In genomic region chr15:40793216-40793989, GRCh38 we compare ENCODE assay signal across 1 cellular context.
TF ChIP-seq lines count a peak whose summit lies in the region.

No MANE protein-coding gene starts in this region.

TF ChIP-seq in HepG2, 621 proteins besides CTCF, POLR2A, EP300 and RAD21 (continued from another document and continues in another):
- no peak for TF ChIP-seq ZZZ3 (CRISPR knock-in tag; IDR thresholded peaks at IDR 0.05; ENCODE audit: borderline replicate concordance)
- no peak for TF ChIP-seq WIZ (CRISPR knock-in tag; IDR thresholded peaks at IDR 0.05)
- TF ChIP-seq RARA (CRISPR knock-in tag; IDR thresholded peaks at IDR 0.05), result peak; percentile 85
- no peak; the same call in none of the 2 replicates for TF ChIP-seq DRAP1 (CRISPR knock-in tag; IDR thresholded peaks at IDR 0.05)
- TF ChIP-seq ELF4 (CRISPR knock-in tag; IDR thresholded peaks at IDR 0.05; ENCODE audit: borderline replicate concordance), result no peak
- peak; percentile 92 for TF ChIP-seq ARID5B (CRISPR knock-in tag; IDR thresholded peaks at IDR 0.05)
- no peak for TF ChIP-seq ZNF737 (CRISPR knock-in tag; IDR thresholded peaks at IDR 0.05; ENCODE audit: borderline replicate concordance)
- TF ChIP-seq ZNF790 (CRISPR knock-in tag; IDR thresholded peaks at IDR 0.05; ENCODE audit: borderline replicate concordance), result no peak
- TF ChIP-seq FOXC1 (CRISPR knock-in tag; IDR thresholded peaks at IDR 0.05; ENCODE audit: borderline replicate concordance), result no peak
- TF ChIP-seq KDM4B (CRISPR knock-in tag; IDR thresholded peaks at IDR 0.05), result no peak
- TF ChIP-seq ZNF451 (CRISPR knock-in tag; IDR thresholded peaks at IDR 0.05), result no peak
- TF ChIP-seq TEF (CRISPR knock-in tag; IDR thresholded peaks at IDR 0.05), result no peak
- no peak; the same call in 1 of the 2 replicates for TF ChIP-seq AHDC1 (CRISPR knock-in tag; IDR thresholded peaks at IDR 0.05; ENCODE audit: borderline replicate concordance)
- no peak for TF ChIP-seq ZNF580 (CRISPR knock-in tag; IDR thresholded peaks at IDR 0.05; ENCODE audit: borderline replicate concordance, low read depth)
- TF ChIP-seq TBP (CRISPR knock-in tag; IDR thresholded peaks at IDR 0.05), result no peak
- no peak for TF ChIP-seq SALL2 (CRISPR knock-in tag; IDR thresholded peaks at IDR 0.05)
- no peak for TF ChIP-seq BCL3 (CRISPR knock-in tag; IDR thresholded peaks at IDR 0.05)
- TF ChIP-seq ATAD3A (CRISPR knock-in tag; IDR thresholded peaks at IDR 0.05), result no peak
- TF ChIP-seq MZF1 (CRISPR knock-in tag; IDR thresholded peaks at IDR 0.05; ENCODE audit: borderline replicate concordance), result no peak
- no peak for TF ChIP-seq GPN1 (CRISPR knock-in tag; IDR thresholded peaks at IDR 0.05; ENCODE audit: borderline replicate concordance)
- TF ChIP-seq SP1 (IDR thresholded peaks at IDR 0.05), result no peak
- no peak for TF ChIP-seq SP1 (CRISPR knock-in tag; IDR thresholded peaks at IDR 0.05)
- no peak for TF ChIP-seq ZXDC (CRISPR knock-in tag; IDR thresholded peaks at IDR 0.05)
- no peak for TF ChIP-seq ZNF382 (CRISPR knock-in tag; IDR thresholded peaks at IDR 0.05; ENCODE audit: borderline replicate concordance)
- TF ChIP-seq SNRNP70 (IDR thresholded peaks at IDR 0.05; ENCODE audit: low read depth, low read length), result no peak
- peak; percentile 95 for TF ChIP-seq RXRB (CRISPR knock-in tag; IDR thresholded peaks at IDR 0.05; ENCODE audit: borderline replicate concordance)
- TF ChIP-seq HCFC1 (IDR thresholded peaks at IDR 0.05; ENCODE audit: low read depth, low read length), result no peak
- TF ChIP-seq CBX1 (IDR thresholded peaks at IDR 0.05; ENCODE audit: low read depth), result no peak
- no peak for TF ChIP-seq ZNF557 (CRISPR knock-in tag; IDR thresholded peaks at IDR 0.05)
- TF ChIP-seq ZNF563 (CRISPR knock-in tag; IDR thresholded peaks at IDR 0.05), result no peak
- TF ChIP-seq TBX3 (IDR thresholded peaks at IDR 0.05; ENCODE audit: borderline replicate concordance), result no peak
- TF ChIP-seq HINFP (CRISPR knock-in tag; IDR thresholded peaks at IDR 0.05; ENCODE audit: low read depth), result no peak
- TF ChIP-seq FOXO1 (CRISPR knock-in tag; IDR thresholded peaks at IDR 0.05), result peak; percentile 85
- 0 out of 2 replicates have a peak, but pooled peaks have one; percentile 14 for TF ChIP-seq MLX (CRISPR knock-in tag; IDR thresholded peaks at IDR 0.05)
- no peak for TF ChIP-seq ZNF841 (CRISPR knock-in tag; IDR thresholded peaks at IDR 0.05; ENCODE audit: borderline replicate concordance)
- no peak for TF ChIP-seq ARID4A (CRISPR knock-in tag; IDR thresholded peaks at IDR 0.05; ENCODE audit: borderline replicate concordance)
- TF ChIP-seq ZNF775 (CRISPR knock-in tag; IDR thresholded peaks at IDR 0.05; ENCODE audit: borderline replicate concordance), result no peak
- TF ChIP-seq ZNF207 (IDR thresholded peaks at IDR 0.05; ENCODE audit: borderline replicate concordance), result no peak
- no peak for TF ChIP-seq ZFYVE20 (CRISPR knock-in tag; IDR thresholded peaks at IDR 0.05; ENCODE audit: borderline replicate concordance, low read depth)
